Comparison of ENCODE assay signal across 12 cellular contexts in the genomic region with DNA sequence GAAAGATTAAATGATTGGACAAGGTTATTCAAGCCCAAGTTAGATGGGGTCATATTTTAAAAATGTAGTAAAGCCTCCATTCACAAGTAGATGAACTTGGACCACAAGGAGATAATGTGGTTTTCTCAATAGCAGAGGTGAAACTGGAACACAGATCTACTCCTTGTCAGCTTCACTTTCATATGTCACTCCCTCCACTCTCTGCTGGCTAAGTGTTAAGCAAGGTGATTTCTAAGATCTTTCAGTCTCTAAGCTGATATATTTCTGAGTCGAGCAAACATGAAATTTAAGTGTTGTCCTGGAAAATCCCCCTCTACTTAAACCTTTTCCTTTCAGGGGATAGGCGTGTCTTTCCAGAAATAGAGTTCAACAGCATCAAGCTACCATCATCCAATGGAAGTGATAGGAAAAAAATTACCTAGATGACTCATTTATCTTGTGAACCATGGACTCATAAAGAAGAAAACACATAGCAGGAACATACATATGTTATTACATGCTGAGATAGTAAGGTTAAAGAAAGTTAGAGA.
DNase-seq lines count a peak whose midpoint lies in the region; ATAC-seq and TF ChIP-seq lines count a peak whose summit lies in the region.
"Had no signal": no experiment of that assay in that cellular context is flagged by ENCODE, and none has a peak within 500 bp of the region (broad histone marks: within the 10 kb centered on the region; RNA-seq: fewer than 3 reads in every experiment).

No MANE protein-coding gene starts in this region.

- H3K79me1 ChIP-seq in H9 (ENCODE audit: insufficient read depth, low read depth, low read length, poor library complexity, severe bottlenecking), result no peaks in the 10 kb centered on the region

- no peaks in the 10 kb centered on the region for H3K4me1 ChIP-seq in H9 (ENCODE audit: insufficient read depth, low read length)
- H3K4me1 ChIP-seq: heart left ventricle, neural progenitor cell had no signal

- WGBS in H9 (ENCODE audit: extremely low coverage, insufficient read length, low lambda C conversion rate), result no CpG with 5 or more reads among the region's 2 CpGs

- no peaks in the 10 kb centered on the region for H3K36me3 Mint-ChIP-seq in activated T-cell treated with anti-CD3 and anti-CD28 coated beads, Interleukin-2, amount 50 U/mL, for 24 hours (ENCODE audit: low read depth)
- H3K36me3 Mint-ChIP-seq in stimulated activated naive B cell treated with anti-CD40 and anti-IgM and Interleukin-4, amounts not matched to agents 10 μg/mL and 1 μg/mL and 100 μg/mL, for 72 hours, result peaks cover 3 to 5% of the 10 kb centered on the region in 2 donors
- H3K36me3 Mint-ChIP-seq in H9 (ENCODE audit: insufficient read depth in 1 of 3, low read depth in 3 of 3), result no peaks in the 10 kb centered on the region
- H3K36me3 Mint-ChIP-seq: brain, neural progenitor cell had no signal

- no peak overlapping the region for H3K27ac ChIP-seq in H9 (ENCODE audit: insufficient read length, low read depth, low read length)
- H3K27ac ChIP-seq: heart left ventricle, neural progenitor cell had no signal

- H3K4me3 Mint-ChIP-seq in activated T-cell treated with anti-CD3 and anti-CD28 coated beads, Interleukin-2, amount 50 U/mL, for 24 hours, result no peak overlapping the region
- no peak overlapping the region for H3K4me3 Mint-ChIP-seq in stimulated activated naive B cell treated with anti-CD40 and anti-IgM and Interleukin-4, amounts not matched to agents 10 μg/mL and 1 μg/mL and 100 μg/mL, for 72 hours
- no peak overlapping the region for H3K4me3 Mint-ChIP-seq in H9
- H3K4me3 Mint-ChIP-seq: brain, neural progenitor cell had no signal

- peaks cover 4% of the 10 kb centered on the region for H3K27me3 Mint-ChIP-seq in activated T-cell treated with anti-CD3 and anti-CD28 coated beads, Interleukin-2, amount 50 U/mL, for 24 hours
- H3K27me3 Mint-ChIP-seq in stimulated activated naive B cell treated with anti-CD40 and anti-IgM and Interleukin-4, amounts not matched to agents 10 μg/mL and 1 μg/mL and 100 μg/mL, for 72 hours, result no peaks in the 10 kb centered on the region
- no peaks in the 10 kb centered on the region for H3K27me3 Mint-ChIP-seq in H9 (ENCODE audit: low read depth)
- H3K27me3 Mint-ChIP-seq: brain had no signal

- H4K20me1 ChIP-seq in H9 (ENCODE audit: control insufficient read depth, insufficient read depth, insufficient read length), result no peaks in the 10 kb centered on the region

- H3K14ac ChIP-seq in H9 (ENCODE audit: insufficient read depth, low read length), result no peak overlapping the region

- H3K9ac ChIP-seq in H9 (ENCODE audit: extremely low read depth, insufficient read length, low read length), result no peak overlapping the region
- H3K9ac ChIP-seq: neural progenitor cell had no signal

- H4K5ac ChIP-seq in H9 (ENCODE audit: insufficient read length, low read depth, low read length), result no peak overlapping the region

- no peaks in the 10 kb centered on the region for H3K27me3 ChIP-seq in H9 (ENCODE audit: insufficient read depth, low read length)
- H3K27me3 ChIP-seq: heart left ventricle, neural progenitor cell had no signal

- H2BK5ac ChIP-seq in H9 (ENCODE audit: insufficient read length, low read length), result no peak overlapping the region

- H2AK5ac ChIP-seq in H9 (ENCODE audit: insufficient read length, low read length), result no peak overlapping the region

- H2BK15ac ChIP-seq in H9 (ENCODE audit: low read depth, low read length), result no peak overlapping the region

- ATAC-seq in HG02610 (IDR thresholded peaks at IDR 0.05; ENCODE audit: unreplicated experiment) (peak; percentile 95), HG03558 (IDR thresholded peaks at IDR 0.05; ENCODE audit: extremely low read depth, unreplicated experiment) (peak; percentile 79)
- peak; percentile 91 to 93 for ATAC-seq in stimulated activated naive B cell treated with anti-CD40 and anti-IgM and Interleukin-4, amounts not matched to agents 10 μg/mL and 1 μg/mL and 100 μg/mL, for 72 hours (replicated peaks)
- ATAC-seq: heart left ventricle had no signal

- no peak overlapping the region for H3K23ac ChIP-seq in H9 (ENCODE audit: insufficient read length, low read depth, low read length)

- H2BK120ac ChIP-seq in H9 (ENCODE audit: low read depth, low read length, poor library complexity, severe bottlenecking), result no peak overlapping the region

- H3K27ac Mint-ChIP-seq in activated T-cell treated with anti-CD3 and anti-CD28 coated beads, Interleukin-2, amount 50 U/mL, for 24 hours, result peak overlapping the region; percentile 62
- H3K27ac Mint-ChIP-seq in stimulated activated naive B cell treated with anti-CD40 and anti-IgM and Interleukin-4, amounts not matched to agents 10 μg/mL and 1 μg/mL and 100 μg/mL, for 72 hours, result peak overlapping the region; percentile 51
- H3K27ac Mint-ChIP-seq in H9, result no peak overlapping the region
- H3K27ac Mint-ChIP-seq: neural progenitor cell had no signal

- no peak overlapping the region for H4K8ac ChIP-seq in H9 (replicated peaks; ENCODE audit: insufficient read length, low read depth, low read length)

- no peak overlapping the region for H3K4me2 ChIP-seq in H9 (ENCODE audit: insufficient read depth, insufficient read length, low read length)
- H3K4me2 ChIP-seq: neural progenitor cell had no signal

- H3K4me1 Mint-ChIP-seq in activated T-cell treated with anti-CD3 and anti-CD28 coated beads, Interleukin-2, amount 50 U/mL, for 24 hours (ENCODE audit: low read depth), result peaks cover 25% of the 10 kb centered on the region
- H3K4me1 Mint-ChIP-seq in stimulated activated naive B cell treated with anti-CD40 and anti-IgM and Interleukin-4, amounts not matched to agents 10 μg/mL and 1 μg/mL and 100 μg/mL, for 72 hours, result peaks cover 14 to 48% of the 10 kb centered on the region in 2 donors
- peaks cover 4 to 9% of the 10 kb centered on the region in 2 experiments; a peak in 3 of 4 replicates for H3K4me1 Mint-ChIP-seq in H9
- H3K4me1 Mint-ChIP-seq: brain, neural progenitor cell had no signal

- no peak overlapping the region for H2AFZ ChIP-seq in H9 (ENCODE audit: low read length)
- H2AFZ ChIP-seq: neural progenitor cell had no signal

- no peaks in the 10 kb centered on the region for H3K9me3 ChIP-seq in H9 (ENCODE audit: control insufficient read depth, low read depth, low read length)

- no peaks in the 10 kb centered on the region for H3K79me2 ChIP-seq in H9 (ENCODE audit: insufficient read depth, low read length)

- H3K4ac ChIP-seq in H9 (ENCODE audit: low read depth, low read length), result no peak overlapping the region

- no peak for TF ChIP-seq CTCF in H9 (conservative IDR thresholded peaks at IDR 0.05)

- no peak overlapping the region for H3K18ac ChIP-seq in H9 (ENCODE audit: insufficient read length, low read depth, low read length)

- no peaks in the 10 kb centered on the region for H3K23me2 ChIP-seq in H9 (ENCODE audit: insufficient read length, low read depth, low read length, poor library complexity, severe bottlenecking)

- no peaks in the 10 kb centered on the region for H3K9me3 Mint-ChIP-seq in activated T-cell treated with anti-CD3 and anti-CD28 coated beads, Interleukin-2, amount 50 U/mL, for 24 hours
- H3K9me3 Mint-ChIP-seq in stimulated activated naive B cell treated with anti-CD40 and anti-IgM and Interleukin-4, amounts not matched to agents 10 μg/mL and 1 μg/mL and 100 μg/mL, for 72 hours, result peaks cover 3 to 5% of the 10 kb centered on the region in 2 donors
- H3K9me3 Mint-ChIP-seq in H9, result no peaks in the 10 kb centered on the region
- H3K9me3 Mint-ChIP-seq: neural progenitor cell had no signal

- H3K56ac ChIP-seq in H9 (ENCODE audit: insufficient read length, low read depth, low read length), result no peak overlapping the region

- H2BK12ac ChIP-seq in H9 (ENCODE audit: insufficient read length, low read depth, low read length), result no peak overlapping the region

- H2BK20ac ChIP-seq in H9 (ENCODE audit: low read depth, low read length, poor library complexity, severe bottlenecking), result no peak overlapping the region

- DNase-seq in activated T-cell treated with anti-CD3 and anti-CD28 coated beads, Interleukin-2, amount 50 U/mL, for 24 hours, result no peak
- DNase-seq in activated T-cell treated with anti-CD3 and anti-CD28 coated beads, Interleukin-2, amount 50 U/mL, for 1 hour, result no peak
- DNase-seq in stimulated activated naive B cell treated with anti-CD40 and anti-IgM and Interleukin-4, amounts not matched to agents 10 μg/mL and 1 μg/mL and 100 μg/mL, for 72 hours, result no peak
- DNase-seq in NCI-H2171 (lab: John Stamatoyannopoulos, UW) (no peak), HuH-7 (ENCODE audit: low spot score) (no peak), H9 (no peak)
- DNase-seq: GF-D8, heart left ventricle had no signal

- no peak overlapping the region for H4K91ac ChIP-seq in H9 (ENCODE audit: insufficient read length, low read depth, low read length)

- no peak overlapping the region for H3T11ph ChIP-seq in H9 (ENCODE audit: low read length)

Comparison
In these comparisons a context has a peak if more than half of its experiments do, and no peak if none do; other contexts are left out.
1. H3K27ac Mint-ChIP-seq: peak in activated T-cell treated with anti-CD3 and anti-CD28 coated beads, Interleukin-2, amount 50 U/mL, for 24 hours (single experiment) and stimulated activated naive B cell treated with anti-CD40 and anti-IgM and Interleukin-4, amounts not matched to agents 10 μg/mL and 1 μg/mL and 100 μg/mL, for 72 hours (single experiment); none in H9 (0 of 3).
2. Peak in every context shown above with its lines, with median percentiles within 50 percentile points of each other: ATAC-seq.